In the genomic region with DNA sequence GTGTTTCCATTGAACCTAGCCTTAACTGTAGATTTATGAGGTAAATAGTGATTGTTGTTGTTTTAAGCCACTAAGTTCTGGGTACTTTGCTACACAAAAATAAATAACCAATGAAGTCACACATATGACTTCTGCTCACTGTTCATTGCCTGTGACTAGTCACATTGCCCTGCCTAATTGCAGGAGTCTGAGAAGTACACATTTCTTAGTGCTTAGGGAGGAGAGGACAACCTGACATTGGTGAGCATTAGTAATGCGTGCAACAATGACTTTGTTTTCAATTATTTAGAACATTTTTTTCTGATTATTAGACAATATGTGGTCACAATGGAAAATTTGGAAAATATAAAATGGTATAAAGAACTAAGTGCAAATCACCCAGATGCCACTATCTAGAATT, we compare ENCODE assay signal across 29 cellular contexts.
"Had no signal": no experiment of that assay in that cellular context is flagged by ENCODE, and none has a peak within 500 bp of the region (broad histone marks: within the 10 kb centered on the region; RNA-seq: fewer than 3 reads in every experiment).

No MANE protein-coding gene starts in this region.

- H3K27ac ChIP-seq: ascending aorta, cardiac muscle cell, coronary artery, dorsolateral prefrontal cortex, gastroesophageal sphincter, heart right ventricle, hepatocyte had no signal

- ATAC-seq: activated naive CD4-positive, alpha-beta T cell treated with anti-CD3 and anti-CD28 coated beads, Interleukin-2, amount 50 U/mL, for 72 hours; activated T-cell treated with anti-CD3 and anti-CD28 coated beads, Interleukin-2, amount 50 U/mL, for 72 hours; esophagus mucosa; gastroesophageal sphincter; heart right ventricle had no signal

- H3K4me1 ChIP-seq: ascending aorta, breast epithelium, gastroesophageal sphincter had no signal

- H3K27me3 ChIP-seq: ascending aorta, breast epithelium, cardiac muscle cell, dorsolateral prefrontal cortex, gastroesophageal sphincter, heart right ventricle, hepatocyte had no signal

- H3K4me3 ChIP-seq: ascending aorta, breast epithelium, cardiac muscle cell, coronary artery, dorsolateral prefrontal cortex, gastroesophageal sphincter, heart right ventricle, hepatocyte had no signal

- H3K36me3 ChIP-seq: ascending aorta, breast epithelium, cardiac muscle cell, gastroesophageal sphincter, heart right ventricle had no signal

- DNase-seq: activated CD4-positive, alpha-beta memory T cell treated with anti-CD3 and anti-CD28 coated beads, Interleukin-2, amount 10 ng/mL, durations not matched to agents 7 days and 5 days; activated CD4-positive, alpha-beta T cell treated with anti-CD3 and anti-CD28 coated beads for 1 hour; activated CD4-positive, alpha-beta T cell treated with anti-CD3 and anti-CD28 coated beads for 4 hours; activated CD4-positive, alpha-beta T cell treated with anti-CD3 and anti-CD28 coated beads, Interleukin-2, amount 10 ng/mL, durations not matched to agents 7 days and 5 days; activated CD4-positive, alpha-beta T cell treated with anti-CD3 and anti-CD28 coated beads, Interleukin-2, amount 50 U/mL, for 4 hours; activated CD8-positive, alpha-beta memory T cell treated with anti-CD3 and anti-CD28 coated beads, Interleukin-2, amount 50 U/mL, for 48 hours; activated gamma-delta T cell; activated naive CD4-positive, alpha-beta T cell; activated naive CD4-positive, alpha-beta T cell treated with anti-CD3 and anti-CD28 coated beads, Interleukin-2, amount 10 ng/mL, durations not matched to agents 7 days and 5 days; activated naive CD8-positive, alpha-beta T cell treated with anti-CD3 and anti-CD28 coated beads, Interleukin-2, amount 10 ng/mL, durations not matched to agents 7 days and 5 days; activated T-cell treated with anti-CD3 and anti-CD28 coated beads for 4 hours; activated T-cell treated with anti-CD3 and anti-CD28 coated beads, Interleukin-2, amount 50 U/mL, for 24 hours; activated T-cell treated with anti-CD3 and anti-CD28 coated beads, Interleukin-2, amount 50 U/mL, for 72 hours; central memory CD4-positive, alpha-beta T cell; cerebellar nuclear complex; dorsolateral prefrontal cortex; effector memory CD4-positive, alpha-beta T cell; endodermal cell; foreskin melanocyte; heart right ventricle; T1000 had no signal

- H2AFZ ChIP-seq: hepatocyte had no signal

- H3K4me2 ChIP-seq: hepatocyte had no signal

- H3K79me2 ChIP-seq: hepatocyte had no signal
